ENCODE assay signal across 18 cellular contexts in the genomic region with DNA sequence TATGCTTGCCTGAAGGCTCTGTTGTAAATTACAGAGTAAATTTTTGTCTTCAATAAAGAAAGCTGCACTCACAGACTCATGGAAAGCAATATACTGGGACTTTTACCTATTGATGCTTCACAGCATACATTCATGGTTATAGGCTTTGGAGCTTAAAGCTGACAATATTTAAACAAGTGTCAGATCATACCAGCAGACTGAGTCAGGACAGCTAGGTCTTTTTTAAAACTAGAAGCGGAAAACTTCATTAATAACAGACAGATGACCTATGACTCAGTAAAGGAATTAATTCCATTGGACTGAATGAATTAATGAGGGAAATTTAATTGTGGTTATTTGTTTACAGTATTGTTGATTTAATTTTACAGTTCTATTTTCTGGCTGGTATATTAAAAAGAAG.
A peak's percentile ranks its signal among the peaks of the same experiment; 100 is the strongest.
DNase-seq lines count a peak whose midpoint lies in the region; ATAC-seq and TF ChIP-seq lines count a peak whose summit lies in the region.
"Had no signal": no experiment of that assay in that cellular context is flagged by ENCODE, and none has a peak within 500 bp of the region (broad histone marks: within the 10 kb centered on the region; RNA-seq: fewer than 3 reads in every experiment).

No MANE protein-coding gene starts in this region.

- H3F3A ChIP-seq in SK-N-SH (replicated peaks; ENCODE audit: insufficient read depth), result no peaks in the 10 kb centered on the region

- H3K79me2 ChIP-seq in SK-N-SH (ENCODE audit: insufficient read depth) (no peaks in the 10 kb centered on the region), osteoblast (ENCODE audit: insufficient read depth, low read length) (no peaks in the 10 kb centered on the region)

- no peak overlapping the region for H3K27ac Mint-ChIP-seq in Caco-2 (ENCODE audit: unreplicated experiment)
- H3K27ac Mint-ChIP-seq: B cell; CD4-positive, CD25-positive, alpha-beta regulatory T cell; CD8-positive, alpha-beta T cell; HFFc6 had no signal

- H3K27me3 ChIP-seq in SK-N-SH (ENCODE audit: insufficient read depth), result no peaks in the 10 kb centered on the region
- no peaks in the 10 kb centered on the region for H3K27me3 ChIP-seq in osteoblast (ENCODE audit: insufficient read depth, low read length)
- H3K27me3 ChIP-seq in Caco-2 (replicated peaks; ENCODE audit: control insufficient read depth, insufficient read depth, low read length), result no peaks in the 10 kb centered on the region
- H3K27me3 ChIP-seq: BLaER1 had no signal

- POLR2A ChIA-PET in SK-N-SH (lab: Yijun Ruan, JAX), result no interaction called here
- POLR2A ChIA-PET in Caco-2 (lab: Charles Lee), result no interaction called here

- H4K20me1 ChIP-seq in SK-N-SH (ENCODE audit: insufficient read depth) (no peaks in the 10 kb centered on the region), osteoblast (ENCODE audit: insufficient read depth, low read length) (no peaks in the 10 kb centered on the region)
- H4K20me1 ChIP-seq: BLaER1 had no signal

- no peaks in the 10 kb centered on the region for H3K36me3 Mint-ChIP-seq in Caco-2 (ENCODE audit: insufficient read depth, unreplicated experiment)
- H3K36me3 Mint-ChIP-seq: CD4-positive, CD25-positive, alpha-beta regulatory T cell; CD8-positive, alpha-beta T cell had no signal

- H3K9ac ChIP-seq in SK-N-SH, result no peak overlapping the region
- H3K9ac ChIP-seq: BLaER1 had no signal

- BruUV-seq in Caco-2 (replicated peaks; lab: Mats Ljungman, UMichigan), result no TSS peak

- H3K27ac ChIP-seq in SK-N-SH (ENCODE audit: low read depth in 2 of 2, low read length in 1 of 2) (peak overlapping the region in 1 of 2 experiments; percentile 25; a peak in 1 of 4 replicates), osteoblast (ENCODE audit: low read depth, low read length) (no peak overlapping the region)
- H3K27ac ChIP-seq: 22Rv1, BLaER1, C4-2B had no signal

- intact Hi-C loops in Caco-2 (cut with micrococcal nuclease; ENCODE audit: unreplicated experiment), result no loop called here

- no peaks in the 10 kb centered on the region for H3K9me2 ChIP-seq in SK-N-SH

- H3K9me3 ChIP-seq in SK-N-SH, result no peaks in the 10 kb centered on the region
- no peaks in the 10 kb centered on the region for H3K9me3 ChIP-seq in osteoblast (ENCODE audit: low read depth, low read length)
- no peaks in the 10 kb centered on the region for H3K9me3 ChIP-seq in Caco-2
- H3K9me3 ChIP-seq: BLaER1, HAP-1 had no signal

- H3K9me3 Mint-ChIP-seq in Caco-2 (ENCODE audit: unreplicated experiment), result no peaks in the 10 kb centered on the region

- no peak for TF ChIP-seq CTCF in SK-N-SH (IDR thresholded peaks at IDR 0.05)
- no peak for TF ChIP-seq CTCF in foreskin fibroblast (IDR thresholded peaks at IDR 0.05; ENCODE audit: low read depth, low read length)
- no peak for TF ChIP-seq CTCF in osteoblast (IDR thresholded peaks at IDR 0.05; ENCODE audit: extremely low read depth, low read depth, low read length)
- TF ChIP-seq CTCF in Caco-2 (IDR thresholded peaks at IDR 0.05; ENCODE audit: insufficient read depth in 1 of 2, low read depth in 1 of 2, low read length in 1 of 2, severe bottlenecking in 1 of 2, unreplicated experiment in 1 of 2), result no peak

- no peak for ATAC-seq in GM21360 (IDR thresholded peaks at IDR 0.05; ENCODE audit: unreplicated experiment)
- ATAC-seq: CD8-positive, alpha-beta T cell had no signal

- no peak for TF ChIP-seq RAD21 in SK-N-SH (IDR thresholded peaks at IDR 0.05; ENCODE audit: low read length)

- TF ChIP-seq EP300 in SK-N-SH (IDR thresholded peaks at IDR 0.05; ENCODE audit: borderline replicate concordance in 1 of 2, low read depth in 1 of 2, low read length in 1 of 2), result no peak

- H2AFZ ChIP-seq in SK-N-SH (ENCODE audit: low read depth) (peak overlapping the region; percentile 34; the same call in 1 of the 2 replicates), osteoblast (ENCODE audit: low read length) (no peak overlapping the region)

- H3K27me3 Mint-ChIP-seq in Caco-2 (ENCODE audit: insufficient read depth, unreplicated experiment), result no peaks in the 10 kb centered on the region
- H3K27me3 Mint-ChIP-seq: B cell; CD4-positive, CD25-positive, alpha-beta regulatory T cell had no signal

- H3K4me2 ChIP-seq in SK-N-SH (peak overlapping the region; percentile 25; the same call in 1 of the 2 replicates), osteoblast (ENCODE audit: insufficient read depth, low read length) (no peak overlapping the region)
- H3K4me2 ChIP-seq: BLaER1 had no signal

- H3K4me3 ChIP-seq in SK-N-SH (ENCODE audit: low read depth in 2 of 2, low read length in 1 of 2), result no peak overlapping the region
- no peak overlapping the region for H3K4me3 ChIP-seq in foreskin fibroblast (ENCODE audit: low read depth in 1 of 2, low read length in 2 of 2)
- H3K4me3 ChIP-seq in osteoblast (ENCODE audit: insufficient read depth, low read length), result no peak overlapping the region
- H3K4me3 ChIP-seq in Caco-2 (ENCODE audit: low read depth, low read length), result no peak overlapping the region
- H3K4me3 ChIP-seq: BLaER1, HAP-1 had no signal

- H3K36me3 ChIP-seq in SK-N-SH (replicated peaks in 1 of 2; ENCODE audit: control insufficient read depth in 1 of 2, insufficient read depth in 2 of 2, low read length in 1 of 2) (no peaks in the 10 kb centered on the region), osteoblast (ENCODE audit: insufficient read depth, low read length) (no peaks in the 10 kb centered on the region), Caco-2 (ENCODE audit: control insufficient read depth, insufficient read depth, low read length) (no peaks in the 10 kb centered on the region)
- H3K36me3 ChIP-seq: BLaER1, HAP-1 had no signal

- no peaks in the 10 kb centered on the region for H3K4me1 Mint-ChIP-seq in Caco-2 (ENCODE audit: low read depth, unreplicated experiment)
- H3K4me1 Mint-ChIP-seq: B cell; CD4-positive, CD25-positive, alpha-beta regulatory T cell had no signal

- H3K4me3 Mint-ChIP-seq in Caco-2 (ENCODE audit: unreplicated experiment), result no peak overlapping the region
- H3K4me3 Mint-ChIP-seq: B cell; CD4-positive, CD25-positive, alpha-beta regulatory T cell; CD8-positive, alpha-beta T cell; HFFc6 had no signal

- CTCF ChIA-PET in SK-N-SH (lab: Yijun Ruan, JAX) (no interaction called here), Caco-2 (lab: Charles Lee) (no interaction called here)

- 21% methylated on average over 1 of the region's 1 CpG for whole genome bisulfite sequencing in SK-N-SH (ENCODE audit: low lambda C conversion rate)

- peaks cover 3 to 9% of the 10 kb centered on the region in 2 experiments; a peak in 2 of 4 replicates for H3K4me1 ChIP-seq in SK-N-SH (ENCODE audit: control insufficient read depth in 1 of 2, insufficient read depth in 2 of 2, low read depth in 1 of 2, low read length in 1 of 2)
- no peaks in the 10 kb centered on the region for H3K4me1 ChIP-seq in osteoblast (ENCODE audit: insufficient read depth, low read length)
- no peaks in the 10 kb centered on the region for H3K4me1 ChIP-seq in Caco-2
- H3K4me1 ChIP-seq: BLaER1, HAP-1 had no signal

- DNase-seq in ELR (ENCODE audit: low read depth) (peak; percentile 13), SK-N-SH (no peak), foreskin fibroblast (peak; percentile 4 to 42), osteoblast (ENCODE audit: insufficient read length, low spot score, missing footprints) (no peak), Caco-2 (no peak)
- DNase-seq: CD4-positive, CD25-positive, alpha-beta regulatory T cell; CD8-positive, alpha-beta T cell; DMS 273 treated with DMSO at 0.1 percent for 48 hours; DMS79; EL; GOT3; HFFc6 had no signal

TF ChIP-seq in SK-N-SH, 30 proteins besides CTCF, POLR2A, EP300 and RAD21 (continues in another document):
- TF ChIP-seq CHD2 (IDR thresholded peaks at IDR 0.05; ENCODE audit: low read length, partially characterized antibody) (no peak), NFIC (IDR thresholded peaks at IDR 0.05; ENCODE audit: borderline replicate concordance) (no peak), SMC3 (IDR thresholded peaks at IDR 0.05; ENCODE audit: low read depth, low read length) (no peak)
- TF ChIP-seq, protein P1, sequence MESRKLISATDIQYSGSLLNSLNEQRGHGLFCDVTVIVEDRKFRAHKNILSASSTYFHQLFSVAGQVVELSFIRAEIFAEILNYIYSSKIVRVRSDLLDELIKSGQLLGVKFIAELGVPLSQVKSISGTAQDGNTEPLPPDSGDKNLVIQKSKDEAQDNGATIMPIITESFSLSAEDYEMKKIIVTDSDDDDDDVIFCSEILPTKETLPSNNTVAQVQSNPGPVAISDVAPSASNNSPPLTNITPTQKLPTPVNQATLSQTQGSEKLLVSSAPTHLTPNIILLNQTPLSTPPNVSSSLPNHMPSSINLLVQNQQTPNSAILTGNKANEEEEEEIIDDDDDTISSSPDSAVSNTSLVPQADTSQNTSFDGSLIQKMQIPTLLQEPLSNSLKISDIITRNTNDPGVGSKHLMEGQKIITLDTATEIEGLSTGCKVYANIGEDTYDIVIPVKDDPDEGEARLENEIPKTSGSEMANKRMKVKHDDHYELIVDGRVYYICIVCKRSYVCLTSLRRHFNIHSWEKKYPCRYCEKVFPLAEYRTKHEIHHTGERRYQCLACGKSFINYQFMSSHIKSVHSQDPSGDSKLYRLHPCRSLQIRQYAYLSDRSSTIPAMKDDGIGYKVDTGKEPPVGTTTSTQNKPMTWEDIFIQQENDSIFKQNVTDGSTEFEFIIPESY (IDR thresholded peaks at IDR 0.05; ENCODE audit: borderline replicate concordance, low read depth), result no peak
- TF ChIP-seq, protein P2, sequence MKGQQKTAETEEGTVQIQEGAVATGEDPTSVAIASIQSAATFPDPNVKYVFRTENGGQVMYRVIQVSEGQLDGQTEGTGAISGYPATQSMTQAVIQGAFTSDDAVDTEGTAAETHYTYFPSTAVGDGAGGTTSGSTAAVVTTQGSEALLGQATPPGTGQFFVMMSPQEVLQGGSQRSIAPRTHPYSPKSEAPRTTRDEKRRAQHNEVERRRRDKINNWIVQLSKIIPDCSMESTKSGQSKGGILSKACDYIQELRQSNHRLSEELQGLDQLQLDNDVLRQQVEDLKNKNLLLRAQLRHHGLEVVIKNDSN (IDR thresholded peaks at IDR 0.05; ENCODE audit: borderline replicate concordance, low read depth), result no peak
- TF ChIP-seq, protein P3, sequence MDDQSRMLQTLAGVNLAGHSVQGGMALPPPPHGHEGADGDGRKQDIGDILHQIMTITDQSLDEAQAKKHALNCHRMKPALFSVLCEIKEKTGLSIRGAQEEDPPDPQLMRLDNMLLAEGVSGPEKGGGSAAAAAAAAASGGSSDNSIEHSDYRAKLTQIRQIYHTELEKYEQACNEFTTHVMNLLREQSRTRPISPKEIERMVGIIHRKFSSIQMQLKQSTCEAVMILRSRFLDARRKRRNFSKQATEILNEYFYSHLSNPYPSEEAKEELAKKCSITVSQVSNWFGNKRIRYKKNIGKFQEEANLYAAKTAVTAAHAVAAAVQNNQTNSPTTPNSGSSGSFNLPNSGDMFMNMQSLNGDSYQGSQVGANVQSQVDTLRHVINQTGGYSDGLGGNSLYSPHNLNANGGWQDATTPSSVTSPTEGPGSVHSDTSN (IDR thresholded peaks at IDR 0.05), result peak; percentile 36; the same call in 1 of the 2 replicates

Comparison
In these comparisons a context has a peak if more than half of its experiments do, and no peak if none do; other contexts are left out.
1. DNase-seq: peak in ELR (single experiment) and foreskin fibroblast (2 of 2); none in SK-N-SH (single experiment), osteoblast (single experiment) and Caco-2 (0 of 2).